6 cellular contexts compared by ENCODE assay signal in the genomic region with DNA sequence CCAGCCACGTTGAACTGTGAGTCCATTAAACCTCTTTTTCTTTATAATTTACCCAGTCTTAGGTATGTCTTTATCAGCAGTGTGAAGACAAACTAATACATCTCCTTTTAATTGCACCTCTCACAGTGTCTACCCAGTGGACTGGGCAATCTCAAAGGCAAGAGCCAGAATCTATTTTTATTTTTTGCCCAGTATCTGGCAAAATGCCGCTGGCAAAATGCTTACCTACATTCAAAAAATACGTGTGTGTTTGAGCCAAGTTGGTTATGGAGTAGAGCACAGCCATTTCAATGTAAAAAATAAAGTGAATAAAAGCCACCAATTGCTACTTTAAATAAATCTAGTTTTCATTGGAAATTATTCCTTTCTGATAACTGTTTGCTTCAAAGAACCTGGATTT.
"Had no signal": no experiment of that assay in that cellular context is flagged by ENCODE, and none has a peak within 500 bp of the region (broad histone marks: within the 10 kb centered on the region; RNA-seq: fewer than 3 reads in every experiment).

No MANE protein-coding gene starts in this region.

- ATAC-seq: HepG2 had no signal

- H3K4me3 ChIP-seq: GM23248 had no signal

- H3K27ac ChIP-seq: GM23248, HL-60 had no signal

- DNase-seq: H9, HCEC 1CT, KBM-7 had no signal

- H3K9ac ChIP-seq: GM23248 had no signal

- H2AFZ ChIP-seq: GM23248 had no signal
